Comparison of ENCODE assay signal across 34 cellular contexts in genomic region chr17:7448461-7448860, GRCh38. TPM values are rescaled to one million over a fixed set of nuclear protein-coding genes. Genes with fewer than 3 reads are reported as not detected.
"Had no signal": no experiment of that assay in that cellular context is flagged by ENCODE, and none has a peak within 500 bp of the region (broad histone marks: within the 10 kb centered on the region; RNA-seq: fewer than 3 reads in every experiment).

No MANE protein-coding gene starts in this region.

- H3K4me3 ChIP-seq: coronary artery, esophagus squamous epithelium, mucosa of descending colon, pancreas, smooth muscle cell, stomach, thyroid gland had no signal

- H3K36me3 ChIP-seq: esophagus squamous epithelium, pancreas, stomach, thyroid gland had no signal

- H3K4me3 Mint-ChIP-seq: effector memory CD8-positive, alpha-beta T cell; mesothelial cell of epicardium; naive B cell; natural killer cell treated with Interleukin-12 subunit alpha and Interleukin-12 subunit beta and Interleukin-15 and Interleukin-18, amount 100 ng/mL, for 72 hours had no signal

- H3K27me3 ChIP-seq: pancreas, thyroid gland had no signal

- H3K9me3 ChIP-seq: esophagus squamous epithelium, mucosa of descending colon, pancreas, stomach, thyroid gland had no signal

- H3K27ac Mint-ChIP-seq: effector memory CD8-positive, alpha-beta T cell; mesothelial cell of epicardium; naive B cell; natural killer cell treated with Interleukin-12 subunit alpha and Interleukin-12 subunit beta and Interleukin-15 and Interleukin-18, amount 100 ng/mL, for 72 hours had no signal

- H3K27ac ChIP-seq: coronary artery, esophagus squamous epithelium, pancreas, stomach, thyroid gland had no signal

- H3K9me3 Mint-ChIP-seq: effector memory CD8-positive, alpha-beta T cell; mesothelial cell of epicardium; natural killer cell treated with Interleukin-12 subunit alpha and Interleukin-12 subunit beta and Interleukin-15 and Interleukin-18, amount 100 ng/mL, for 72 hours had no signal

- ATAC-seq: effector memory CD8-positive, alpha-beta T cell; left lobe of liver; mucosa of descending colon; natural killer cell treated with Interleukin-12 subunit alpha and Interleukin-12 subunit beta and Interleukin-15 and Interleukin-18, amount 100 ng/mL, for 72 hours; pancreas; sciatic nerve had no signal

- DNase-seq: dermis blood vessel endothelial cell; effector memory CD8-positive, alpha-beta T cell; erythroblast; esophagus squamous epithelium; head of caudate nucleus; kidney; mesenchymal stem cell; mucosa of descending colon; naive B cell; occipital lobe; pancreas; retina; stimulated activated CD4-positive, alpha-beta T cell treated with anti-CD3 and anti-CD28 coated beads, Interleukin-12 subunit alpha, Interleukin-12 subunit beta, amount 100 ng/mL, for 4 hours; stimulated activated CD4-positive, alpha-beta T cell treated with anti-CD3 and anti-CD28 coated beads, Interleukin-1b, Interleukin-23, amount 100 ng/mL, for 48 hours; stimulated activated CD4-positive, alpha-beta T cell treated with anti-CD3 and anti-CD28 coated beads, Interleukin-4, amount 100 ng/mL, for 1 hour; stimulated activated CD8-positive, alpha-beta memory T cell treated with anti-CD3 and anti-CD28 coated beads, Interleukin-4, amount 100 ng/mL, for 48 hours; stimulated activated naive CD4-positive, alpha-beta T cell treated with Interleukin-2 at 50 U/mL for 16 hours; stomach; thyroid gland; trophoblast cell had no signal

- H3K36me3 Mint-ChIP-seq: natural killer cell treated with Interleukin-12 subunit alpha and Interleukin-12 subunit beta and Interleukin-15 and Interleukin-18, amount 100 ng/mL, for 72 hours had no signal

- H3K4me2 ChIP-seq: smooth muscle cell had no signal

RNA-seq across cellular contexts. Expression of gene SPEM3, which starts 19.8 kb away (rescaled TPM):
- total RNA-seq: dermis blood vessel endothelial cell; esophagus squamous epithelium; frontal cortex; kidney; left lobe of liver; liver; lung microvascular endothelial cell; mesothelial cell of epicardium; mucosa of descending colon; natural killer cell treated with Interleukin-12 subunit alpha and Interleukin-12 subunit beta and Interleukin-15 and Interleukin-18, amount 100 ng/mL, for 72 hours; occipital lobe; pancreas; posterior vena cava; pulmonary artery endothelial cell; sciatic nerve; smooth muscle cell; stomach; subcutaneous adipose tissue; temporal lobe; thyroid gland; ureter had no signal
- polyA plus RNA-seq: liver, pancreas, smooth muscle cell, stomach had no signal

RNA-seq across cellular contexts. Expression of gene SPEM2, which starts 23.0 kb away (rescaled TPM):
- total RNA-seq: dermis blood vessel endothelial cell; esophagus squamous epithelium; frontal cortex; kidney; left lobe of liver; liver; lung microvascular endothelial cell; mesothelial cell of epicardium; mucosa of descending colon; natural killer cell treated with Interleukin-12 subunit alpha and Interleukin-12 subunit beta and Interleukin-15 and Interleukin-18, amount 100 ng/mL, for 72 hours; occipital lobe; pancreas; posterior vena cava; pulmonary artery endothelial cell; sciatic nerve; stomach; subcutaneous adipose tissue; temporal lobe; ureter had no signal
- polyA plus RNA-seq: liver, pancreas, stomach had no signal
